Comparison of ENCODE assay signal across 2 cellular contexts in the genomic region with DNA sequence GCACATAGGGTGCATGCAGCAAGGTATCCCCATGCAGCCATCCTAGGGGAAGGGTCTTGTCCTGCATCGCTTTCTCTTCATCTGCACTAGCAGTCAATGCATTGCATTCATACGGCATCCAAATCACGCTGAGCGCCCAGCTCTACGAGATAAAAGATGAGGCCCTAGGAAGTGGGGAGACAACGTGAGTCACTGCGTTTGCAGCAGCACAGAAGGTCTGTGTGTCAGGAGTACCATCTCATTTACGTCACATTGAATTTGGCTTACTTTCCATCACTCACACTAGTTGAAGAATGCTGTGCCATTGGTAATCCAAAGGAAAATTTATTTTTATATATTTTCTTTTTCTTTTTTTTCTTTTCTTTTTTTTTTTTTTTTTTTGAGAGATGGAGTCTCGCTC.
TF ChIP-seq lines count a peak whose summit lies in the region.

No MANE protein-coding gene starts in this region.

TF ChIP-seq in HCT116, 20 proteins besides CTCF, POLR2A, EP300 and RAD21:
- TF ChIP-seq CBX3 (IDR thresholded peaks at IDR 0.05; ENCODE audit: low read depth), result no peak
- no peak for TF ChIP-seq SP1 (IDR thresholded peaks at IDR 0.05; ENCODE audit: low read depth)
- no peak for TF ChIP-seq TCF7L2 (IDR thresholded peaks at IDR 0.05; ENCODE audit: borderline replicate concordance, extremely low read depth, insufficient read depth, insufficient read length)
- TF ChIP-seq EZH2 (IDR thresholded peaks at IDR 0.05), result no peak
- TF ChIP-seq, protein P1, sequence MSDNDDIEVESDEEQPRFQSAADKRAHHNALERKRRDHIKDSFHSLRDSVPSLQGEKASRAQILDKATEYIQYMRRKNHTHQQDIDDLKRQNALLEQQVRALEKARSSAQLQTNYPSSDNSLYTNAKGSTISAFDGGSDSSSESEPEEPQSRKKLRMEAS (IDR thresholded peaks at IDR 0.05), result no peak
- TF ChIP-seq ZNF274 (IDR thresholded peaks at IDR 0.05; ENCODE audit: low read depth, low read length), result no peak
- no peak for TF ChIP-seq FOSL1 (IDR thresholded peaks at IDR 0.05; ENCODE audit: low read depth)
- TF ChIP-seq JUND (IDR thresholded peaks at IDR 0.05), result no peak
- no peak for TF ChIP-seq REST (IDR thresholded peaks at IDR 0.05; ENCODE audit: low read depth)

TF ChIP-seq in K562, 482 proteins besides CTCF, POLR2A, EP300 and RAD21:
- TF ChIP-seq ZNF143 (CRISPR knock-in tag; IDR thresholded peaks at IDR 0.05), result no peak
- TF ChIP-seq SOX6 (IDR thresholded peaks at IDR 0.05), result no peak
- peak; percentile 34; the same call in 1 of the 2 replicates for TF ChIP-seq FOSL1 (tag; conservative IDR thresholded peaks at IDR 0.05)
- 0 out of 2 replicates have a peak, but pooled peaks have one; percentile 17 for TF ChIP-seq CREM (IDR thresholded peaks at IDR 0.05; ENCODE audit: low read depth)
- TF ChIP-seq SMARCB1 (IDR thresholded peaks at IDR 0.05; ENCODE audit: insufficient read length, low read depth), result no peak
- TF ChIP-seq DIDO1 (tag; IDR thresholded peaks at IDR 0.05; ENCODE audit: low read depth), result no peak
